ENCODE assay signal across 28 cellular contexts in genomic region chr16:25823891-25824290, GRCh38.
A peak's percentile ranks its signal among the peaks of the same experiment; 100 is the strongest.
DNase-seq lines count a peak whose midpoint lies in the region; ATAC-seq, FAIRE-seq and TF ChIP-seq lines count a peak whose summit lies in the region.
"Had no signal": no experiment of that assay in that cellular context is flagged by ENCODE, and none has a peak within 500 bp of the region (broad histone marks: within the 10 kb centered on the region; RNA-seq: fewer than 3 reads in every experiment).

No MANE protein-coding gene starts in this region.

- no peak overlapping the region for H3K27ac ChIP-seq in lung (ENCODE audit: low read depth in 1 of 2, low read length in 1 of 2)
- H3K27ac ChIP-seq: body of pancreas, heart right ventricle, skin epidermis, stomach, thyroid gland had no signal

- H3K36me3 ChIP-seq in MG63 (no peaks in the 10 kb centered on the region), bronchial epithelial cell (ENCODE audit: control insufficient read depth, insufficient read depth, low read length) (no peaks in the 10 kb centered on the region), lung (ENCODE audit: control insufficient read depth in 2 of 2, insufficient read depth in 2 of 2, low read length in 2 of 2) (no peaks in the 10 kb centered on the region)
- H3K36me3 ChIP-seq: heart right ventricle, stomach, thyroid gland had no signal

- DNase-seq in AG08396 (ENCODE audit: low spot score) (peak; percentile 8), MG63 (peak; percentile 63), bronchial epithelial cell (ENCODE audit: low read depth) (peak; percentile 10), lung (ENCODE audit: low spot score) (no peak), GF-D8 (lab: John Stamatoyannopoulos, UW) (no peak), germinal center (ENCODE audit: low spot score) (no peak)
- no peak for DNase-seq in activated CD4-positive, alpha-beta T cell treated with anti-CD3 and anti-CD28 coated beads for 48 hours
- DNase-seq: activated CD4-positive, alpha-beta T cell treated with anti-CD3 and anti-CD28 coated beads, Interleukin-2, amount 50 U/mL, for 1 hour; activated naive CD4-positive, alpha-beta T cell; activated T-cell treated with anti-CD3 and anti-CD28 coated beads, Interleukin-2, amount 50 U/mL, for 48 hours; body of pancreas; DMS53; heart right ventricle; midbrain; naive thymus-derived CD4-positive, alpha-beta T cell; NCI-H1048; NCI-H1694 treated with DMSO at 0.1 percent for 48 hours; NCI-H2171; NCI-H524 treated with DMSO at 0.1 percent for 48 hours; NK-92 treated with Interleukin-12 subunit alpha and Interleukin-12 subunit beta, amount 100 ng/mL, for 24 hours; SIG-M5; stomach; thyroid gland had no signal

- H3K4me1 ChIP-seq in lung (ENCODE audit: control insufficient read depth in 2 of 2, insufficient read depth in 2 of 2, low read length in 2 of 2): no peaks in the 10 kb centered on the region
- H3K4me1 ChIP-seq: body of pancreas, heart right ventricle, stomach, thyroid gland had no signal

- H3K9me3 ChIP-seq in MG63 (no peaks in the 10 kb centered on the region), lung (ENCODE audit: control insufficient read depth in 2 of 2, insufficient read depth in 1 of 2, low read length in 1 of 2) (no peaks in the 10 kb centered on the region)
- H3K9me3 ChIP-seq: body of pancreas, heart right ventricle, stomach, thyroid gland had no signal

- 69 to 85% methylated on average over 2 of the region's 2 CpGs for WGBS in lung, 2 donors

- ATAC-seq in lung (ENCODE audit: insufficient read depth, low FRiP score): peak; percentile 55
- no peak for ATAC-seq in GM18511 (IDR thresholded peaks at IDR 0.05; ENCODE audit: unreplicated experiment)
- ATAC-seq: body of pancreas; heart right ventricle; naive thymus-derived CD4-positive, alpha-beta T cell; WTC11 had no signal

- H3K4me3 ChIP-seq in MG63 (no peak overlapping the region), bronchial epithelial cell (ENCODE audit: low read depth, low read length) (no peak overlapping the region), lung (no peak overlapping the region)
- H3K4me3 ChIP-seq: body of pancreas, heart right ventricle, skin epidermis, stomach, thyroid gland had no signal

- no peak for FAIRE-seq in bronchial epithelial cell (lab: Jason Lieb, UNC)
- FAIRE-seq: A204.1, G401.6 had no signal

- H3K27me3 ChIP-seq in MG63 (no peaks in the 10 kb centered on the region; the same call in 1 of the 2 replicates), bronchial epithelial cell (ENCODE audit: control insufficient read depth, insufficient read depth, low read length) (no peaks in the 10 kb centered on the region), lung (ENCODE audit: control insufficient read depth, insufficient read depth) (no peaks in the 10 kb centered on the region)
- H3K27me3 ChIP-seq: body of pancreas, stomach, thyroid gland had no signal

- TF ChIP-seq CTCF in bronchial epithelial cell (IDR thresholded peaks at IDR 0.05; ENCODE audit: insufficient read depth, low read length, severe bottlenecking) (no peak), lung (IDR thresholded peaks at IDR 0.05; ENCODE audit: control extremely low read depth, extremely low read depth) (no peak)

Comparison
In these comparisons a context has a peak if more than half of its experiments do, and no peak if none do; other contexts are left out.
1. DNase-seq: peak in AG08396 (single experiment), MG63 (single experiment) and bronchial epithelial cell (single experiment); none in lung (single experiment), GF-D8 (single experiment), activated CD4-positive, alpha-beta T cell treated with anti-CD3 and anti-CD28 coated beads for 48 hours (single experiment) and germinal center (single experiment).